26 cellular contexts compared by ENCODE assay signal in the genomic region with DNA sequence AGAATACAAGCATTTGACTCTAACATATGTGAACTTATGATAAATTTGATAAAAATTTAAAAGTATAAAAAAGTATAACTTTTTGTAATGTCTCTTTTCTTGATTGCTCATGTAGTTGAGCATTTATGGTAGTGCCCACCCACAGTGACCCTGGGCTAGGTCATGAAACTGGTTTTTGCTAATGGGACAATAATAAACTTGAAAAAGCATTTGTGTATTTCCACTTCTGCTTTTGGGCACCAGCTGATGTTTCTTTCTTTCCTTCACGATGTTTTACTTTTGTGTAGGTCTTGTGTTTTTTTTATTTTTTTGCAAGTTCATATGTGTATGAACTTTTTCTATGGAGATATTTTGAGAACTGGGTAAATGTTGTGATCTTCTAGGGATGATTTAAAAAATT.
DNase-seq lines count a peak whose midpoint lies in the region; ATAC-seq and TF ChIP-seq lines count a peak whose summit lies in the region.
"Had no signal": no experiment of that assay in that cellular context is flagged by ENCODE, and none has a peak within 500 bp of the region (broad histone marks: within the 10 kb centered on the region; RNA-seq: fewer than 3 reads in every experiment).

No MANE protein-coding gene starts in this region.

- DNase-seq in MV-4-11 (lab: John Stamatoyannopoulos, UW) (peak; percentile 68), erythroblast (lab: John Stamatoyannopoulos, UW) (no peak), stomach (no peak), COLO668 (lab: John Stamatoyannopoulos, UW; ENCODE audit: unreplicated experiment) (no peak)
- no peak for DNase-seq in activated naive CD4-positive, alpha-beta T cell treated with anti-CD3 and anti-CD28 coated beads, Interleukin-2, amount 50 U/mL, for 72 hours (ENCODE audit: low spot score in 2 of 2)
- DNase-seq: activated CD4-positive, alpha-beta T cell treated with anti-CD3 and anti-CD28 coated beads, Interleukin-2, amount 50 U/mL, for 48 hours; activated naive CD4-positive, alpha-beta T cell treated with Interleukin-2 at 50 U/mL for 16 hours; activated T-cell treated with anti-CD3 and anti-CD28 coated beads, Interleukin-2, amount 50 U/mL, for 1 hour; aorta; CD8-positive, alpha-beta memory T cell; cerebellar nuclear complex; DMS79 treated with DMSO at 0.1 percent for 48 hours; effector CD4-positive, alpha-beta T cell; HFFc6; midbrain; NCI-H1694 treated with DMSO at 0.1 percent for 48 hours; nephron progenitor cell; small intestine; stimulated activated CD4-positive, alpha-beta T cell treated with anti-CD3 and anti-CD28 coated beads, Interleukin-4, amount 100 ng/mL, for 1 hour had no signal

- TF ChIP-seq CTCF in stomach (IDR thresholded peaks at IDR 0.05), result no peak

- H3K36me3 Mint-ChIP-seq in activated naive CD4-positive, alpha-beta T cell treated with anti-CD3 and anti-CD28 coated beads, Interleukin-2, amount 50 U/mL, for 72 hours, result no peaks in the 10 kb centered on the region
- H3K36me3 Mint-ChIP-seq: CD8-positive, alpha-beta memory T cell had no signal

- H3K4me3 ChIP-seq in stomach, result no peak overlapping the region
- H3K4me3 ChIP-seq: prostate gland, suprapubic skin had no signal

- no peaks in the 10 kb centered on the region for H3K36me3 ChIP-seq in stomach
- H3K36me3 ChIP-seq: prostate gland, suprapubic skin had no signal

- TF ChIP-seq POLR2A in erythroblast (IDR thresholded peaks at IDR 0.05; ENCODE audit: low read length) (no peak), stomach (IDR thresholded peaks at IDR 0.05) (no peak)

- ATAC-seq in GM18868 (IDR thresholded peaks at IDR 0.05; ENCODE audit: unreplicated experiment), result peak; percentile 68
- ATAC-seq in GM21515 (IDR thresholded peaks at IDR 0.05; ENCODE audit: unreplicated experiment), result peak; percentile 64
- peak; percentile 62 for ATAC-seq in HG02973 (IDR thresholded peaks at IDR 0.05; ENCODE audit: unreplicated experiment)
- no peak for ATAC-seq in activated naive CD4-positive, alpha-beta T cell treated with anti-CD3 and anti-CD28 coated beads, Interleukin-2, amount 50 U/mL, for 72 hours
- ATAC-seq: left lobe of liver, Right ventricle myocardium inferior had no signal

- no peaks in the 10 kb centered on the region for H3K27me3 ChIP-seq in stomach
- H3K27me3 ChIP-seq: suprapubic skin had no signal

- no peak overlapping the region for H3K27ac ChIP-seq in stomach
- H3K27ac ChIP-seq: prostate gland, suprapubic skin had no signal

- no peak overlapping the region for H3K27ac Mint-ChIP-seq in activated naive CD4-positive, alpha-beta T cell treated with anti-CD3 and anti-CD28 coated beads, Interleukin-2, amount 50 U/mL, for 72 hours
- H3K27ac Mint-ChIP-seq: CD8-positive, alpha-beta memory T cell; HFFc6; nephron progenitor cell had no signal

- H3K4me1 ChIP-seq in stomach, result no peaks in the 10 kb centered on the region
- H3K4me1 ChIP-seq: prostate gland, suprapubic skin had no signal

- TF ChIP-seq EP300 in stomach (IDR thresholded peaks at IDR 0.05), result no peak

- no peaks in the 10 kb centered on the region for H3K9me3 Mint-ChIP-seq in activated naive CD4-positive, alpha-beta T cell treated with anti-CD3 and anti-CD28 coated beads, Interleukin-2, amount 50 U/mL, for 72 hours
- H3K9me3 Mint-ChIP-seq: HFFc6, nephron progenitor cell had no signal

- H3K9me3 ChIP-seq in stomach, result no peaks in the 10 kb centered on the region
- H3K9me3 ChIP-seq: prostate gland, suprapubic skin had no signal

- WGBS in stomach, 5 donors, result 57 to 79% (median 68%) methylated on average over 1 of the region's 1 CpG

- intact Hi-C loops in stomach (cut with DNase I; ENCODE audit: low total_unique reads), result no loop called here

Comparison
In these comparisons a context has a peak if more than half of its experiments do, and no peak if none do; other contexts are left out.
1. ATAC-seq: peak in GM18868 (single experiment), GM21515 (single experiment) and HG02973 (single experiment); none in activated naive CD4-positive, alpha-beta T cell treated with anti-CD3 and anti-CD28 coated beads, Interleukin-2, amount 50 U/mL, for 72 hours (0 of 2).